In the genomic region with DNA sequence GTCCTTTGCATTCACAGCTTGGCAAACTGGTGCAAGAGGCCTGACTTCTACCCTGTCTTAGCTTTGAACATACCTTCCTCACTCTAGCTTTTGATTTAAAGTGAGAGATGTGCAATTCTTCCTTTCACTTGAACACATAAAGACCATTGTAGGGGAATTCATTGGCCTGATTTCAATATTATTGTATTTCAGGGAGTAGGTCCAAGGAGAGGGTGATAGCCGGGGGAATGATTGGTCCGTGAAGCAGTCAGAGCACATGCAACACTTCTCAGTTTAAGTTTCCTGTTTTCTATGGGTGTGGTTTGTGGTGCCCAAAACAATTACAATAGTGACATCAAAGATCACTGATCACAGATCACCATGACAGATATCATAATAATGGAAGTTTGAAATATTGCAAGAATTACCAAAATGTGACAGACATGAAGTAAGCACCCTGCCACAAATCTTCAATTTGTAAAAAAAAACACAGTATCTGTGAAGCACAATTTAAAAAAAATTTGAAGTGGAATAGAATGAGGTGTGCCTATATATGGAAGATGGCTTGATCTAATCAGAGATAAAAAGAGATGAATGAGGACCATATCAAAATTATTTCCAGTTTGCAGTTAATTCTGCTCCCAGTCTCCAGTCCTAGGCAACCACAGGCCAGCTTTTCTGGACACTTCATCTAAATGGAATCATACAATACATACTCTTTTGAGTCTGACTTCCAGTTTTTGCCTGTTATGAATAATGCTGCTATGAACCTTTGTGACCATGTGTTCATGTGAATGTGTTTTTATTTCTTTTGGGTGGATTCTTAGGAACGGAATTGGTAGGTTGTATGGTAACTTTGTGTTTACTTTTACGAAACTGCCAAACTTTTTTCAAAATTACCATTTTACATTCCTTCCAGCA, we compare ENCODE assay signal across 8 cellular contexts. TPM values are rescaled to one million over a fixed set of nuclear protein-coding genes. Genes with fewer than 3 reads are reported as not detected.
DNase-seq lines count a peak whose midpoint lies in the region; ATAC-seq and TF ChIP-seq lines count a peak whose summit lies in the region.

No MANE protein-coding gene starts in this region.

- H4K8ac ChIP-seq in trophoblast cell (ENCODE audit: low read depth, low read length), result no peak overlapping the region

- H2BK5ac ChIP-seq in trophoblast cell (ENCODE audit: low read depth, low read length, poor library complexity), result no peak overlapping the region

- H3K4me1 ChIP-seq in neural progenitor cell (peaks cover 17% of the 10 kb centered on the region), MM.1S (ENCODE audit: low read length) (peaks cover 4% of the 10 kb centered on the region; the same call in 1 of the 2 replicates), trophoblast cell (ENCODE audit: control insufficient read depth in 1 of 2, insufficient read depth in 2 of 2, low read length in 2 of 2) (peaks cover 2% of the 10 kb centered on the region in 2 experiments)

- TF ChIP-seq CTCF in neural progenitor cell (IDR thresholded peaks at IDR 0.05) (no peak), MM.1S (IDR thresholded peaks at IDR 0.05; ENCODE audit: low read length) (no peak)

- no peaks in the 10 kb centered on the region for H3K27me3 ChIP-seq in neural progenitor cell
- H3K27me3 ChIP-seq in MM.1S (replicated peaks; ENCODE audit: insufficient read depth, low read length), result no peaks in the 10 kb centered on the region
- H3K27me3 ChIP-seq in trophoblast cell (ENCODE audit: insufficient read depth, low read length), result no peaks in the 10 kb centered on the region

- H3K4me1 Mint-ChIP-seq in activated naive CD8-positive, alpha-beta T cell treated with anti-CD3 and anti-CD28 coated beads for 36 hours, result peaks cover 28% of the 10 kb centered on the region
- H3K4me1 Mint-ChIP-seq in neural progenitor cell, result peaks cover 14% of the 10 kb centered on the region

- H3F3A ChIP-seq in neural progenitor cell (ENCODE audit: low read depth), result peaks cover 14% of the 10 kb centered on the region
- no peaks in the 10 kb centered on the region for H3F3A ChIP-seq in MM.1S (ENCODE audit: insufficient read depth, low read length)

- H3K27me3 Mint-ChIP-seq in activated naive CD8-positive, alpha-beta T cell treated with anti-CD3 and anti-CD28 coated beads for 36 hours, result no peaks in the 10 kb centered on the region
- H3K27me3 Mint-ChIP-seq in neural progenitor cell (ENCODE audit: insufficient read depth, low read depth), result peaks cover 7% of the 10 kb centered on the region

- H3K27ac ChIP-seq in neural progenitor cell, result peak overlapping the region; percentile 13
- no peak overlapping the region for H3K27ac ChIP-seq in MM.1S (ENCODE audit: low read length)
- no peak overlapping the region for H3K27ac ChIP-seq in trophoblast cell (ENCODE audit: low read depth, low read length)

- H3K9ac ChIP-seq in neural progenitor cell (no peak overlapping the region), MM.1S (ENCODE audit: low read length) (no peak overlapping the region), trophoblast cell (ENCODE audit: low read length) (no peak overlapping the region)

- no peak overlapping the region for H2BK12ac ChIP-seq in trophoblast cell (ENCODE audit: low read length)

- H3K4me2 ChIP-seq in neural progenitor cell (no peak overlapping the region), MM.1S (ENCODE audit: low read depth, low read length) (no peak overlapping the region), trophoblast cell (ENCODE audit: low read length) (no peak overlapping the region)

- H3K79me2 ChIP-seq in neural progenitor cell (ENCODE audit: low read depth), result no peaks in the 10 kb centered on the region
- H3K79me2 ChIP-seq in MM.1S (ENCODE audit: low read length), result 0 out of 2 replicates have a peak, but pooled peaks cover 8% of the 10 kb centered on the region
- no peaks in the 10 kb centered on the region for H3K79me2 ChIP-seq in trophoblast cell (ENCODE audit: control insufficient read depth, insufficient read depth, low read length, poor library complexity)

- no peak overlapping the region for H3K4me3 Mint-ChIP-seq in activated naive CD8-positive, alpha-beta T cell treated with anti-CD3 and anti-CD28 coated beads for 36 hours
- H3K4me3 Mint-ChIP-seq in neural progenitor cell, result no peak overlapping the region

- H3K9me3 ChIP-seq in neural progenitor cell (ENCODE audit: low read depth) (no peaks in the 10 kb centered on the region), MM.1S (replicated peaks; ENCODE audit: insufficient read depth, low read length) (no peaks in the 10 kb centered on the region), trophoblast cell (ENCODE audit: insufficient read depth, low read depth, low read length) (no peaks in the 10 kb centered on the region)

- no peaks in the 10 kb centered on the region for H3K36me3 ChIP-seq in neural progenitor cell
- H3K36me3 ChIP-seq in MM.1S (replicated peaks; ENCODE audit: insufficient read depth, low read length), result no peaks in the 10 kb centered on the region; the same call in 1 of the 2 replicates
- peaks cover 0 to 3% of the 10 kb centered on the region in 2 experiments for H3K36me3 ChIP-seq in trophoblast cell (ENCODE audit: control insufficient read depth in 1 of 2, insufficient read depth in 2 of 2, low read length in 2 of 2)

- peak; percentile 51 for ATAC-seq in HG03342 (IDR thresholded peaks at IDR 0.05; ENCODE audit: unreplicated experiment)
- no peak for ATAC-seq in HG03439 (IDR thresholded peaks at IDR 0.05; ENCODE audit: unreplicated experiment)
- ATAC-seq in esophagus mucosa, result no peak

- no peak overlapping the region for H3K18ac ChIP-seq in trophoblast cell (ENCODE audit: low read length)

- WGBS in trophoblast cell (ENCODE audit: extremely low coverage, insufficient coverage, insufficient read length), result no CpG with 5 or more reads among the region's 4 CpGs

- H4K20me1 ChIP-seq in neural progenitor cell (ENCODE audit: low read depth) (peaks cover 5% of the 10 kb centered on the region), MM.1S (ENCODE audit: insufficient read depth, low read length) (no peaks in the 10 kb centered on the region)

- no peak overlapping the region for H3K4ac ChIP-seq in trophoblast cell (ENCODE audit: low read depth, low read length)

- peaks cover 48% of the 10 kb centered on the region for H3K36me3 Mint-ChIP-seq in activated naive CD8-positive, alpha-beta T cell treated with anti-CD3 and anti-CD28 coated beads for 36 hours
- H3K36me3 Mint-ChIP-seq in neural progenitor cell, result peaks cover 9% of the 10 kb centered on the region

- H3K27ac Mint-ChIP-seq in activated naive CD8-positive, alpha-beta T cell treated with anti-CD3 and anti-CD28 coated beads for 36 hours, result peak overlapping the region; percentile 71
- no peak overlapping the region for H3K27ac Mint-ChIP-seq in neural progenitor cell

- H3K9me2 ChIP-seq in MM.1S (replicated peaks; ENCODE audit: insufficient read depth, low read length), result no peaks in the 10 kb centered on the region; the same call in 1 of the 2 replicates

- H3K9me3 Mint-ChIP-seq in activated naive CD8-positive, alpha-beta T cell treated with anti-CD3 and anti-CD28 coated beads for 36 hours, result peaks cover 3% of the 10 kb centered on the region
- no peaks in the 10 kb centered on the region for H3K9me3 Mint-ChIP-seq in neural progenitor cell

- no peak overlapping the region for H2AK5ac ChIP-seq in trophoblast cell (ENCODE audit: low read length)

- H3K23ac ChIP-seq in trophoblast cell (ENCODE audit: low read length), result no peak overlapping the region

- no peak overlapping the region for H3K4me3 ChIP-seq in neural progenitor cell
- no peak overlapping the region for H3K4me3 ChIP-seq in MM.1S (ENCODE audit: low read length)
- no peak overlapping the region for H3K4me3 ChIP-seq in trophoblast cell (ENCODE audit: low read depth, low read length)

- H2BK120ac ChIP-seq in trophoblast cell (ENCODE audit: insufficient read depth, low read length, poor library complexity), result no peak overlapping the region

- no peaks in the 10 kb centered on the region for H3K79me1 ChIP-seq in trophoblast cell (ENCODE audit: low read length)

- no peak overlapping the region for H2AFZ ChIP-seq in neural progenitor cell (replicated peaks)
- H2AFZ ChIP-seq in MM.1S (ENCODE audit: low read length), result no peak overlapping the region
- H2AFZ ChIP-seq in trophoblast cell (ENCODE audit: insufficient read depth, low read length, poor library complexity), result no peak overlapping the region

- no peak overlapping the region for H3K14ac ChIP-seq in trophoblast cell (ENCODE audit: low read length)

- peak; percentile 32 for DNase-seq in EH (ENCODE audit: low read depth)
- DNase-seq in activated naive CD8-positive, alpha-beta T cell treated with anti-CD3 and anti-CD28 coated beads for 36 hours, result no peak
- DNase-seq in neural progenitor cell (ENCODE audit: low spot score), result no peak
- no peak for DNase-seq in MM.1S
- DNase-seq in trophoblast cell, result no peak

- no peak overlapping the region for H4K12ac ChIP-seq in trophoblast cell (ENCODE audit: low read depth, low read length)

- no peak overlapping the region for H4K91ac ChIP-seq in trophoblast cell (ENCODE audit: low read depth, low read length)

RNA-seq across cellular contexts. Expression of a gene that starts 23.2 kb away (rescaled TPM):
- 10 to 100 TPM; 25.5 to 25.8 TPM for total RNA-seq in activated naive CD8-positive, alpha-beta T cell treated with anti-CD3 and anti-CD28 coated beads for 36 hours
- total RNA-seq in neural progenitor cell (ENCODE audit: low replicate concordance), result 11.4 and 13.3 TPM in 2 replicates
- total RNA-seq in esophagus mucosa, result 17.9 TPM
- 5.6 and 6.3 TPM in 2 replicates for polyA plus RNA-seq in trophoblast cell (2013)

RNA-seq across cellular contexts. Expression of a gene that starts 30.0 kb away (rescaled TPM):
- under 1 TPM; 0.43 to 0.76 TPM for total RNA-seq in activated naive CD8-positive, alpha-beta T cell treated with anti-CD3 and anti-CD28 coated beads for 36 hours
- 6.2 and 6.5 TPM in 2 replicates for total RNA-seq in neural progenitor cell (ENCODE audit: low replicate concordance)
- total RNA-seq in esophagus mucosa, result 47.8 TPM
- polyA plus RNA-seq in trophoblast cell (2013), result 4.2 and 4.3 TPM in 2 replicates
